ENCODE assay signal across 1 cellular context in genomic region chr10:91034042-91034441, GRCh38.
TF ChIP-seq lines count a peak whose summit lies in the region.

No MANE protein-coding gene starts in this region.

TF ChIP-seq in GM23338, 12 proteins besides CTCF, POLR2A, EP300 and RAD21 (continued from another document):
- TF ChIP-seq ZNF462 (CRISPR knock-in tag; IDR thresholded peaks at IDR 0.05) (no peak), JUNB (IDR thresholded peaks at IDR 0.05; ENCODE audit: unreplicated experiment) (no peak)
